ENCODE assay signal across 19 cellular contexts in genomic region chr12:60072911-60073310, GRCh38.
DNase-seq lines count a peak whose midpoint lies in the region; FAIRE-seq and TF ChIP-seq lines count a peak whose summit lies in the region.
"Had no signal": no experiment of that assay in that cellular context is flagged by ENCODE, and none has a peak within 500 bp of the region (broad histone marks: within the 10 kb centered on the region; RNA-seq: fewer than 3 reads in every experiment).

No MANE protein-coding gene starts in this region.

- H3K14ac ChIP-seq in mesenchymal stem cell (ENCODE audit: low read length in 2 of 2): no peak overlapping the region

- no peak overlapping the region for H4K8ac ChIP-seq in mesenchymal stem cell (ENCODE audit: low read length)

- H3K36me3 ChIP-seq in endothelial cell of umbilical vein (ENCODE audit: control insufficient read depth in 2 of 2, extremely low read depth in 1 of 2, insufficient read depth in 2 of 2, low read length in 2 of 2) (no peaks in the 10 kb centered on the region), mesenchymal stem cell (ENCODE audit: control insufficient read depth in 1 of 2, insufficient read depth in 2 of 2, low read depth in 1 of 2, low read length in 2 of 2) (no peaks in the 10 kb centered on the region), SK-N-SH (replicated peaks in 1 of 2; ENCODE audit: control insufficient read depth in 1 of 2, insufficient read depth in 2 of 2, low read length in 1 of 2) (no peaks in the 10 kb centered on the region), spleen (no peaks in the 10 kb centered on the region)
- H3K36me3 ChIP-seq: uterus had no signal

- H3K27ac ChIP-seq in endothelial cell of umbilical vein (ENCODE audit: insufficient read depth, low read depth, low read length) (no peak overlapping the region), mesenchymal stem cell (ENCODE audit: low read length, poor library complexity, severe bottlenecking) (no peak overlapping the region), SK-N-SH (ENCODE audit: low read depth in 2 of 2, low read length in 1 of 2) (no peak overlapping the region), spleen (no peak overlapping the region)
- H3K27ac ChIP-seq: uterus had no signal

- H2AK5ac ChIP-seq in mesenchymal stem cell (ENCODE audit: low read length, severe bottlenecking): no peak overlapping the region

- H3K4me3 ChIP-seq in endothelial cell of umbilical vein (replicated peaks in 1 of 3; ENCODE audit: insufficient read depth in 1 of 3, low read depth in 1 of 3, low read length in 3 of 3) (no peak overlapping the region), mesenchymal stem cell (ENCODE audit: insufficient read depth in 1 of 2, low read depth in 1 of 2, low read length in 2 of 2) (no peak overlapping the region), SK-N-SH (ENCODE audit: low read depth in 2 of 2, low read length in 1 of 2) (no peak overlapping the region), spleen (no peak overlapping the region)
- H3K4me3 ChIP-seq: uterus had no signal

- no peak overlapping the region for H3K23ac ChIP-seq in mesenchymal stem cell (ENCODE audit: low read length in 2 of 2)

- H3K27me3 ChIP-seq in endothelial cell of umbilical vein (ENCODE audit: control insufficient read depth in 2 of 2, insufficient read depth in 2 of 2, low read length in 2 of 2): no peaks in the 10 kb centered on the region
- no peaks in the 10 kb centered on the region for H3K27me3 ChIP-seq in mesenchymal stem cell (ENCODE audit: control insufficient read depth in 1 of 2, insufficient read depth in 1 of 2, low read length in 2 of 2)
- H3K27me3 ChIP-seq in SK-N-SH (ENCODE audit: insufficient read depth): no peaks in the 10 kb centered on the region
- H3K27me3 ChIP-seq in spleen (replicated peaks in 1 of 7): no peaks in the 10 kb centered on the region
- H3K27me3 ChIP-seq: uterus had no signal

- H2BK12ac ChIP-seq in mesenchymal stem cell (ENCODE audit: low read length in 2 of 2): no peak overlapping the region

- TF ChIP-seq CTCF in endothelial cell of umbilical vein (IDR thresholded peaks at IDR 0.05; ENCODE audit: extremely low read depth in 1 of 2, insufficient read depth in 1 of 2, low read depth in 1 of 2, low read length in 2 of 2): no peak
- TF ChIP-seq CTCF in SK-N-SH (IDR thresholded peaks at IDR 0.05): no peak
- TF ChIP-seq CTCF in spleen (IDR thresholded peaks at IDR 0.05 in 8 of 11, conservative IDR thresholded peaks at IDR 0.05 in 3 of 11): no peak

- H3K79me1 ChIP-seq in mesenchymal stem cell (replicated peaks; ENCODE audit: low read length, poor library complexity, severe bottlenecking): no peaks in the 10 kb centered on the region

- intact Hi-C loops in endothelial cell of umbilical vein (cut with micrococcal nuclease): loop anchor here (1.0 to 5.0 kb wide), 2 partner anchors 36 to 234 kb away; no protein-coding TSS in a partner anchor
- intact Hi-C loops in spleen (cut with DNase I; ENCODE audit: low total_unique reads): no loop called here

- DNase-seq in AG20443 (ENCODE audit: low spot score) (peak; percentile 20), LHCN-M2 (ENCODE audit: low read depth) (peak; percentile 61), endothelial cell of umbilical vein (ENCODE audit: low read depth, low spot score) (peak; percentile 25), mesenchymal stem cell (peak; percentile 12), SK-N-SH (no peak), spleen (no peak), mesenteric fat pad (ENCODE audit: low spot score) (no peak)
- no peak for DNase-seq in activated CD4-positive, alpha-beta T cell treated with anti-CD3 and anti-CD28 coated beads, Interleukin-2, amount 50 U/mL, for 1 hour
- DNase-seq: activated naive CD4-positive, alpha-beta T cell treated with anti-CD3 and anti-CD28 coated beads, Interleukin-2, amount 50 U/mL, for 16 hours; activated T-cell treated with anti-CD3 and anti-CD28 coated beads, Interleukin-2, amount 50 U/mL, for 1 hour; Caco-2; GDM1; mammary epithelial cell; MM.1S; NCI-H187; NCI-H446 treated with DMSO at 0.1 percent for 48 hours; stimulated activated naive CD8-positive, alpha-beta T cell treated with anti-CD3 and anti-CD28 coated beads, Interleukin-15, amount 100 ng/mL, for 72 hours; uterus had no signal

- CTCF ChIA-PET in endothelial cell of umbilical vein (lab: Charles Lee) (interaction anchor here (1.0 to 1.4 kb wide), 2 partner anchors 9 to 30 kb away, joined by 3 to 5 read pairs; no protein-coding TSS in a partner anchor), SK-N-SH (lab: Yijun Ruan, JAX) (no interaction called here)

- H4K20me1 ChIP-seq in endothelial cell of umbilical vein (replicated peaks; ENCODE audit: control insufficient read depth, extremely low read depth, insufficient read depth, low read length) (no peaks in the 10 kb centered on the region), SK-N-SH (ENCODE audit: insufficient read depth) (no peaks in the 10 kb centered on the region)

- POLR2A ChIA-PET in endothelial cell of umbilical vein (lab: Charles Lee) (interaction anchor here (0.5 kb wide), 1 partner anchor 65 kb away, joined by 3 read pairs; no protein-coding TSS in a partner anchor), SK-N-SH (lab: Yijun Ruan, JAX) (no interaction called here)

- no peak for FAIRE-seq in endothelial cell of umbilical vein (lab: Jason Lieb, UNC)
- FAIRE-seq: TTC549 had no signal

- peaks cover 16% of the 10 kb centered on the region for H3K4me1 ChIP-seq in endothelial cell of umbilical vein (ENCODE audit: control insufficient read depth, extremely low read depth, insufficient read depth, low read length)
- H3K4me1 ChIP-seq in mesenchymal stem cell (ENCODE audit: control insufficient read depth, insufficient read depth, low read depth, low read length): no peaks in the 10 kb centered on the region
- no peaks in the 10 kb centered on the region for H3K4me1 ChIP-seq in SK-N-SH (ENCODE audit: control insufficient read depth in 1 of 2, insufficient read depth in 2 of 2, low read depth in 1 of 2, low read length in 1 of 2)
- no peaks in the 10 kb centered on the region for H3K4me1 ChIP-seq in spleen
- H3K4me1 ChIP-seq: Caco-2, uterus had no signal

- H4K91ac ChIP-seq in mesenchymal stem cell (ENCODE audit: low read length): no peak overlapping the region

- H3K9me1 ChIP-seq in endothelial cell of umbilical vein (replicated peaks; ENCODE audit: control insufficient read depth, extremely low read depth, insufficient read depth, low read length): no peaks in the 10 kb centered on the region

- H3K4ac ChIP-seq in mesenchymal stem cell (ENCODE audit: low read depth in 1 of 2, low read length in 2 of 2): no peak overlapping the region

- TF ChIP-seq POLR2A in endothelial cell of umbilical vein (IDR thresholded peaks at IDR 0.05; ENCODE audit: low read depth, low read length): no peak
- no peak for TF ChIP-seq POLR2A in spleen (IDR thresholded peaks at IDR 0.05)

- no peak overlapping the region for H3K4me2 ChIP-seq in endothelial cell of umbilical vein (ENCODE audit: insufficient read depth, low read length)
- no peak overlapping the region for H3K4me2 ChIP-seq in mesenchymal stem cell (ENCODE audit: low read length, poor library complexity, severe bottlenecking)
- no peak overlapping the region for H3K4me2 ChIP-seq in SK-N-SH

- H3F3A ChIP-seq in SK-N-SH (replicated peaks; ENCODE audit: insufficient read depth): no peaks in the 10 kb centered on the region

- TF ChIP-seq EP300 in SK-N-SH (IDR thresholded peaks at IDR 0.05; ENCODE audit: borderline replicate concordance in 1 of 2, low read depth in 1 of 2, low read length in 1 of 2): no peak

- no peak overlapping the region for H3K9ac ChIP-seq in endothelial cell of umbilical vein (replicated peaks; ENCODE audit: extremely low read depth, insufficient read depth, low read length)
- H3K9ac ChIP-seq in mesenchymal stem cell (ENCODE audit: low read length): no peak overlapping the region
- no peak overlapping the region for H3K9ac ChIP-seq in SK-N-SH

- H3K9me2 ChIP-seq in SK-N-SH: no peaks in the 10 kb centered on the region; the same call in 1 of the 2 replicates

- no peak for TF ChIP-seq RAD21 in SK-N-SH (IDR thresholded peaks at IDR 0.05; ENCODE audit: low read length)

- no TSS peak for BruUV-seq in endothelial cell of umbilical vein (replicated peaks; lab: Mats Ljungman, UMichigan)

- no peaks in the 10 kb centered on the region for H3K9me3 ChIP-seq in endothelial cell of umbilical vein (replicated peaks; ENCODE audit: control insufficient read depth, insufficient read depth, low read length)
- no peaks in the 10 kb centered on the region for H3K9me3 ChIP-seq in mesenchymal stem cell (ENCODE audit: control insufficient read depth, low read length)
- H3K9me3 ChIP-seq in SK-N-SH: no peaks in the 10 kb centered on the region
- peaks cover 0 to 5% (median 0%) of the 10 kb centered on the region in 8 donors for H3K9me3 ChIP-seq in spleen
- H3K9me3 ChIP-seq: Caco-2, uterus had no signal

- H2BK5ac ChIP-seq in mesenchymal stem cell (ENCODE audit: low read depth, low read length, poor library complexity, severe bottlenecking): no peak overlapping the region

- H2BK15ac ChIP-seq in mesenchymal stem cell (ENCODE audit: low read depth, poor library complexity, severe bottlenecking): no peak overlapping the region

- no peak overlapping the region for H2AFZ ChIP-seq in endothelial cell of umbilical vein (ENCODE audit: low read depth, low read length)
- no peak overlapping the region for H2AFZ ChIP-seq in mesenchymal stem cell (ENCODE audit: low read depth, low read length)
- H2AFZ ChIP-seq in SK-N-SH (ENCODE audit: low read depth): no peak overlapping the region

- no peak overlapping the region for H2BK120ac ChIP-seq in mesenchymal stem cell (ENCODE audit: low read depth, low read length)

- dilution Hi-C loops in endothelial cell of umbilical vein (cut with MboI; ENCODE audit: extremely low pct_ligation_motif_present, low sequenced_read_pairs): no loop called here

- no peak overlapping the region for H3K18ac ChIP-seq in mesenchymal stem cell (ENCODE audit: low read depth in 1 of 2, low read length in 2 of 2)

- H3K79me2 ChIP-seq in endothelial cell of umbilical vein (ENCODE audit: control insufficient read depth, insufficient read depth, low read length) (no peaks in the 10 kb centered on the region), SK-N-SH (ENCODE audit: insufficient read depth) (no peaks in the 10 kb centered on the region)

TF ChIP-seq in endothelial cell of umbilical vein, 7 proteins besides CTCF, POLR2A, EP300 and RAD21 (continues in another document):
- TF ChIP-seq JUN (IDR thresholded peaks at IDR 0.05; ENCODE audit: borderline replicate concordance, insufficient read depth, insufficient read length, low read depth): no peak
- no peak for TF ChIP-seq MAX (IDR thresholded peaks at IDR 0.05; ENCODE audit: insufficient read depth, insufficient read length)

TF ChIP-seq in SK-N-SH, 30 proteins besides CTCF, POLR2A, EP300 and RAD21 (continues in another document):
- no peak for TF ChIP-seq FOSL2 (IDR thresholded peaks at IDR 0.05; ENCODE audit: borderline replicate concordance, low read depth)

Comparison
In these comparisons a context has a peak if more than half of its experiments do, and no peak if none do; other contexts are left out.
1. DNase-seq: peak in AG20443 (single experiment), LHCN-M2 (single experiment), endothelial cell of umbilical vein (single experiment) and mesenchymal stem cell (single experiment); none in SK-N-SH (single experiment), activated CD4-positive, alpha-beta T cell treated with anti-CD3 and anti-CD28 coated beads, Interleukin-2, amount 50 U/mL, for 1 hour (single experiment), spleen (single experiment) and mesenteric fat pad (single experiment).